ENCODE assay signal across 8 cellular contexts in genomic region chr1:227947678-227948492, GRCh38. TPM values are rescaled to one million over a fixed set of nuclear protein-coding genes. Genes with fewer than 3 reads are reported as not detected.
DNase-seq lines count a peak whose midpoint lies in the region; TF ChIP-seq lines count a peak whose summit lies in the region.

Gene WNT9A (minus strand): TSS chr1:227947932. CDS start chr1:227947887, 45 bp downstream.

- H3K27me3 Mint-ChIP-seq in activated naive CD4-positive, alpha-beta T cell treated with anti-CD3 and anti-CD28 coated beads for 36 hours (ENCODE audit: low read depth), result peaks cover 7% of the 10 kb centered on the region
- H3K27me3 Mint-ChIP-seq in activated T-cell treated with anti-CD3 and anti-CD28 coated beads, Interleukin-2, amount 50 U/mL, for 24 hours, result peaks cover 30% of the 10 kb centered on the region

- H3K4me3 ChIP-seq in MM.1S (ENCODE audit: low read length), result no peak within 1 kb of the TSS
- peak within 1 kb of the TSS; percentile 58 to 66 for H3K4me3 ChIP-seq in foreskin fibroblast (ENCODE audit: low read depth in 1 of 2, low read length in 2 of 2)
- peak within 1 kb of the TSS; percentile 57 for H3K4me3 ChIP-seq in neuron (ENCODE audit: low read length)

- no peaks in the 10 kb centered on the region for H3K36me3 ChIP-seq in MM.1S (replicated peaks; ENCODE audit: insufficient read depth, low read length)
- no peaks in the 10 kb centered on the region for H3K36me3 ChIP-seq in neuron (ENCODE audit: insufficient read depth, low read length)

- H3K27ac Mint-ChIP-seq in activated naive CD4-positive, alpha-beta T cell treated with anti-CD3 and anti-CD28 coated beads for 36 hours, result no peak within 1 kb of the TSS
- no peak within 1 kb of the TSS for H3K27ac Mint-ChIP-seq in activated T-cell treated with anti-CD3 and anti-CD28 coated beads, Interleukin-2, amount 50 U/mL, for 24 hours

- H3K9me2 ChIP-seq in MM.1S (replicated peaks; ENCODE audit: insufficient read depth, low read length), result no peaks in the 10 kb centered on the region

- H3K4me3 Mint-ChIP-seq in activated naive CD4-positive, alpha-beta T cell treated with anti-CD3 and anti-CD28 coated beads for 36 hours, result peak within 1 kb of the TSS; percentile 63
- H3K4me3 Mint-ChIP-seq in activated T-cell treated with anti-CD3 and anti-CD28 coated beads, Interleukin-2, amount 50 U/mL, for 24 hours, result peak within 1 kb of the TSS; percentile 71

- H3K9me3 Mint-ChIP-seq in activated naive CD4-positive, alpha-beta T cell treated with anti-CD3 and anti-CD28 coated beads for 36 hours, result no peaks in the 10 kb centered on the region
- H3K9me3 Mint-ChIP-seq in activated T-cell treated with anti-CD3 and anti-CD28 coated beads, Interleukin-2, amount 50 U/mL, for 24 hours, result no peaks in the 10 kb centered on the region

- H3K4me2 ChIP-seq in MM.1S (ENCODE audit: low read depth, low read length), result peak within 1 kb of the TSS; percentile 63; the same call in 1 of the 2 replicates

- no peaks in the 10 kb centered on the region for H3K9me3 ChIP-seq in MM.1S (replicated peaks; ENCODE audit: insufficient read depth, low read length)
- no peaks in the 10 kb centered on the region for H3K9me3 ChIP-seq in neuron (ENCODE audit: low read length)

- H3K27me3 ChIP-seq in MM.1S (replicated peaks; ENCODE audit: insufficient read depth, low read length) (peaks cover 15% of the 10 kb centered on the region), neuron (ENCODE audit: insufficient read depth, low read length) (no peaks in the 10 kb centered on the region)

- peaks cover 5% of the 10 kb centered on the region for H3K4me1 Mint-ChIP-seq in activated naive CD4-positive, alpha-beta T cell treated with anti-CD3 and anti-CD28 coated beads for 36 hours (ENCODE audit: low read depth)
- H3K4me1 Mint-ChIP-seq in activated T-cell treated with anti-CD3 and anti-CD28 coated beads, Interleukin-2, amount 50 U/mL, for 24 hours (ENCODE audit: low read depth), result peaks cover 11% of the 10 kb centered on the region

- no peaks in the 10 kb centered on the region for H4K20me1 ChIP-seq in MM.1S (ENCODE audit: insufficient read depth, low read length)

- no peak within 1 kb of the TSS for H3K27ac ChIP-seq in MM.1S (ENCODE audit: low read length)

- H3K36me3 Mint-ChIP-seq in activated naive CD4-positive, alpha-beta T cell treated with anti-CD3 and anti-CD28 coated beads for 36 hours (ENCODE audit: low read depth), result no peaks in the 10 kb centered on the region
- no peaks in the 10 kb centered on the region for H3K36me3 Mint-ChIP-seq in activated T-cell treated with anti-CD3 and anti-CD28 coated beads, Interleukin-2, amount 50 U/mL, for 24 hours (ENCODE audit: low read depth)

- H3F3A ChIP-seq in MM.1S (ENCODE audit: insufficient read depth, low read length), result no peaks in the 10 kb centered on the region

- intact Hi-C loops in activated naive CD4-positive, alpha-beta T cell treated with anti-CD3 and anti-CD28 coated beads for 36 hours (cut with micrococcal nuclease), result loop anchor here (10.0 kb wide), 1 partner anchor 403 kb away; no protein-coding TSS in a partner anchor

- TF ChIP-seq CTCF in MM.1S (IDR thresholded peaks at IDR 0.05; ENCODE audit: low read length), result no peak
- no peak for TF ChIP-seq CTCF in foreskin fibroblast (IDR thresholded peaks at IDR 0.05; ENCODE audit: low read depth, low read length)

- H3K4me1 ChIP-seq in MM.1S (ENCODE audit: low read length), result 0 out of 2 replicates have a peak, but pooled peaks cover 5% of the 10 kb centered on the region
- H3K4me1 ChIP-seq in neuron (ENCODE audit: insufficient read depth, low read length), result peaks cover 31% of the 10 kb centered on the region

- no peak within 1 kb of the TSS for H2AFZ ChIP-seq in MM.1S (ENCODE audit: low read length)
- H2AFZ ChIP-seq in neuron (ENCODE audit: low read depth, low read length), result peak within 1 kb of the TSS; percentile 62

- no peak within 1 kb of the TSS for H3K9ac ChIP-seq in MM.1S (ENCODE audit: low read length)

- no peaks in the 10 kb centered on the region for H3K79me2 ChIP-seq in MM.1S (ENCODE audit: low read length)

- CTCF ChIA-PET in activated naive CD4-positive, alpha-beta T cell treated with anti-CD3 and anti-CD28 coated beads for 36 hours (lab: Charles Lee), result interaction anchor here (1.0 to 2.0 kb wide), 2 partner anchors 11 to 186 kb away, joined by 3 to 7 read pairs; no protein-coding TSS in a partner anchor

- DNase-seq in activated naive CD4-positive, alpha-beta T cell treated with anti-CD3 and anti-CD28 coated beads for 36 hours, result no peak
- no peak for DNase-seq in activated naive CD4-positive, alpha-beta T cell treated with Interleukin-2 at 50 U/mL for 16 hours
- DNase-seq in MM.1S (no peak), foreskin fibroblast (peak; percentile 40 to 77), GOT3 (lab: John Stamatoyannopoulos, UW) (no peak)
- peak; percentile 42 for DNase-seq in activated T-cell treated with anti-CD3 and anti-CD28 coated beads, Interleukin-2, amount 50 U/mL, for 24 hours
- no peak for DNase-seq in stimulated activated CD4-positive, alpha-beta T cell treated with anti-CD3 and anti-CD28 coated beads, Interleukin-4, amount 100 ng/mL, for 24 hours

RNA-seq across cellular contexts. Expression of gene WNT9A, which starts in this region (rescaled TPM):
- not detected for total RNA-seq in activated naive CD4-positive, alpha-beta T cell treated with anti-CD3 and anti-CD28 coated beads for 36 hours

Comparison
In these comparisons a context has a peak if more than half of its experiments do, and no peak if none do; other contexts are left out.
1. DNase-seq: peak in activated T-cell treated with anti-CD3 and anti-CD28 coated beads, Interleukin-2, amount 50 U/mL, for 24 hours (single experiment) and foreskin fibroblast (2 of 2); none in activated naive CD4-positive, alpha-beta T cell treated with anti-CD3 and anti-CD28 coated beads for 36 hours (single experiment), activated naive CD4-positive, alpha-beta T cell treated with Interleukin-2 at 50 U/mL for 16 hours (single experiment), MM.1S (single experiment), GOT3 (single experiment) and stimulated activated CD4-positive, alpha-beta T cell treated with anti-CD3 and anti-CD28 coated beads, Interleukin-4, amount 100 ng/mL, for 24 hours (single experiment).